ENCODE assay signal across 1 cellular context in the genomic region with DNA sequence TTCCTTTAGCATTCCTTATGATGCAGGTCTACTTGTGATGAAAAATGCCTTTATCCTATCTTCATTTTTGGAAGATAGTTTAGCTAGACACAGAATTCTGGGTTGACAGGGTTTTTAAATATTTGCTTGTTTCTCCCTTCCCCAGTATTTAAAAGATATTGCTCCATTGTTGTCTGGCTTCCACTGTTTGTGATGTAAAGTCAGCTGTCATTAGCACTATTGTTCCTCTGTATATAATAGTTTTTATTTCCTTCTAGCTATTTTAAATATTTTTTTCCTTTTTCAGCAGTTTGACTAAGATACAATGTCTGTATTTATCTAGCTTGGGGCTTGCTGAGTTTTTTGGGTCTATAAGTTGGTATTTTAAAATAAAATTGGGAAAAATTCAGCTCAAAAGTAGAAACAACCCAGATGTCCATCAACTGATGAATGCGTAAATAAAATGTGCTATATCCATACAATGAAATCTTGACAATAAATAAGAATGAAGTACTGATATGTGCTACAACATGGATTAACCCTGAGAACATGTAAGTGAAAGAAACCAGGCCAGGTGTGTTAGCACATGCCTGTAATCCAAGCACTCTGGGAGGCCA.
TF ChIP-seq lines count a peak whose summit lies in the region.

No MANE protein-coding gene starts in this region.

TF ChIP-seq in K562, 482 proteins besides CTCF, POLR2A, EP300 and RAD21 (continued from another document):
- TF ChIP-seq, protein P1, sequence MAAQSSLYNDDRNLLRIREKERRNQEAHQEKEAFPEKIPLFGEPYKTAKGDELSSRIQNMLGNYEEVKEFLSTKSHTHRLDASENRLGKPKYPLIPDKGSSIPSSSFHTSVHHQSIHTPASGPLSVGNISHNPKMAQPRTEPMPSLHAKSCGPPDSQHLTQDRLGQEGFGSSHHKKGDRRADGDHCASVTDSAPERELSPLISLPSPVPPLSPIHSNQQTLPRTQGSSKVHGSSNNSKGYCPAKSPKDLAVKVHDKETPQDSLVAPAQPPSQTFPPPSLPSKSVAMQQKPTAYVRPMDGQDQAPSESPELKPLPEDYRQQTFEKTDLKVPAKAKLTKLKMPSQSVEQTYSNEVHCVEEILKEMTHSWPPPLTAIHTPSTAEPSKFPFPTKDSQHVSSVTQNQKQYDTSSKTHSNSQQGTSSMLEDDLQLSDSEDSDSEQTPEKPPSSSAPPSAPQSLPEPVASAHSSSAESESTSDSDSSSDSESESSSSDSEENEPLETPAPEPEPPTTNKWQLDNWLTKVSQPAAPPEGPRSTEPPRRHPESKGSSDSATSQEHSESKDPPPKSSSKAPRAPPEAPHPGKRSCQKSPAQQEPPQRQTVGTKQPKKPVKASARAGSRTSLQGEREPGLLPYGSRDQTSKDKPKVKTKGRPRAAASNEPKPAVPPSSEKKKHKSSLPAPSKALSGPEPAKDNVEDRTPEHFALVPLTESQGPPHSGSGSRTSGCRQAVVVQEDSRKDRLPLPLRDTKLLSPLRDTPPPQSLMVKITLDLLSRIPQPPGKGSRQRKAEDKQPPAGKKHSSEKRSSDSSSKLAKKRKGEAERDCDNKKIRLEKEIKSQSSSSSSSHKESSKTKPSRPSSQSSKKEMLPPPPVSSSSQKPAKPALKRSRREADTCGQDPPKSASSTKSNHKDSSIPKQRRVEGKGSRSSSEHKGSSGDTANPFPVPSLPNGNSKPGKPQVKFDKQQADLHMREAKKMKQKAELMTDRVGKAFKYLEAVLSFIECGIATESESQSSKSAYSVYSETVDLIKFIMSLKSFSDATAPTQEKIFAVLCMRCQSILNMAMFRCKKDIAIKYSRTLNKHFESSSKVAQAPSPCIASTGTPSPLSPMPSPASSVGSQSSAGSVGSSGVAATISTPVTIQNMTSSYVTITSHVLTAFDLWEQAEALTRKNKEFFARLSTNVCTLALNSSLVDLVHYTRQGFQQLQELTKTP (IDR thresholded peaks at IDR 0.05; ENCODE audit: low read depth in 1 of 2, partially characterized antibody in 2 of 2), result no peak
- TF ChIP-seq ATF4 (CRISPR knock-in tag; IDR thresholded peaks at IDR 0.05) (no peak), CBFB (CRISPR knock-in tag; IDR thresholded peaks at IDR 0.05) (no peak), ATF1 (CRISPR knock-in tag; IDR thresholded peaks at IDR 0.05) (no peak), ATF1 (tag; IDR thresholded peaks at IDR 0.05) (no peak), SRSF7 (optimal IDR thresholded peaks at IDR 0.05; ENCODE audit: low read depth, low read length) (no peak), TRIM28 (IDR thresholded peaks at IDR 0.05) (peak; percentile 96), SP1 (CRISPR knock-in tag; IDR thresholded peaks at IDR 0.05) (no peak), ZNF518B (CRISPR knock-in tag; IDR thresholded peaks at IDR 0.05) (no peak), DPF2 (IDR thresholded peaks at IDR 0.05) (no peak), ZNF280A (IDR thresholded peaks at IDR 0.05; ENCODE audit: low read depth, partially characterized antibody) (peak; percentile 47), CEBPG (CRISPR knock-in tag; IDR thresholded peaks at IDR 0.05) (no peak), CEBPG (tag; conservative IDR thresholded peaks at IDR 0.05 in 1 of 2, IDR thresholded peaks at IDR 0.05 in 1 of 2) (no peak), IFI16 (CRISPR knock-in tag; IDR thresholded peaks at IDR 0.05) (no peak), ATF3 (IDR thresholded peaks at IDR 0.05) (no peak), ATF3 (CRISPR knock-in tag; conservative IDR thresholded peaks at IDR 0.05) (no peak), ZKSCAN1 (IDR thresholded peaks at IDR 0.05; ENCODE audit: low read depth, low read length) (no peak), MTA3 (IDR thresholded peaks at IDR 0.05; ENCODE audit: borderline replicate concordance) (no peak), PHTF2 (CRISPR knock-in tag; IDR thresholded peaks at IDR 0.05) (no peak), TRIM24 (IDR thresholded peaks at IDR 0.05) (peak in 1 of 2 experiments; percentile 66; a peak in 2 of 4 replicates), TCFL5 (CRISPR knock-in tag; conservative IDR thresholded peaks at IDR 0.05) (no peak), PTTG1 (tag; IDR thresholded peaks at IDR 0.05; ENCODE audit: low read depth) (no peak), MAFF (IDR thresholded peaks at IDR 0.05; ENCODE audit: low read length) (no peak)
- TF ChIP-seq, protein P2, sequence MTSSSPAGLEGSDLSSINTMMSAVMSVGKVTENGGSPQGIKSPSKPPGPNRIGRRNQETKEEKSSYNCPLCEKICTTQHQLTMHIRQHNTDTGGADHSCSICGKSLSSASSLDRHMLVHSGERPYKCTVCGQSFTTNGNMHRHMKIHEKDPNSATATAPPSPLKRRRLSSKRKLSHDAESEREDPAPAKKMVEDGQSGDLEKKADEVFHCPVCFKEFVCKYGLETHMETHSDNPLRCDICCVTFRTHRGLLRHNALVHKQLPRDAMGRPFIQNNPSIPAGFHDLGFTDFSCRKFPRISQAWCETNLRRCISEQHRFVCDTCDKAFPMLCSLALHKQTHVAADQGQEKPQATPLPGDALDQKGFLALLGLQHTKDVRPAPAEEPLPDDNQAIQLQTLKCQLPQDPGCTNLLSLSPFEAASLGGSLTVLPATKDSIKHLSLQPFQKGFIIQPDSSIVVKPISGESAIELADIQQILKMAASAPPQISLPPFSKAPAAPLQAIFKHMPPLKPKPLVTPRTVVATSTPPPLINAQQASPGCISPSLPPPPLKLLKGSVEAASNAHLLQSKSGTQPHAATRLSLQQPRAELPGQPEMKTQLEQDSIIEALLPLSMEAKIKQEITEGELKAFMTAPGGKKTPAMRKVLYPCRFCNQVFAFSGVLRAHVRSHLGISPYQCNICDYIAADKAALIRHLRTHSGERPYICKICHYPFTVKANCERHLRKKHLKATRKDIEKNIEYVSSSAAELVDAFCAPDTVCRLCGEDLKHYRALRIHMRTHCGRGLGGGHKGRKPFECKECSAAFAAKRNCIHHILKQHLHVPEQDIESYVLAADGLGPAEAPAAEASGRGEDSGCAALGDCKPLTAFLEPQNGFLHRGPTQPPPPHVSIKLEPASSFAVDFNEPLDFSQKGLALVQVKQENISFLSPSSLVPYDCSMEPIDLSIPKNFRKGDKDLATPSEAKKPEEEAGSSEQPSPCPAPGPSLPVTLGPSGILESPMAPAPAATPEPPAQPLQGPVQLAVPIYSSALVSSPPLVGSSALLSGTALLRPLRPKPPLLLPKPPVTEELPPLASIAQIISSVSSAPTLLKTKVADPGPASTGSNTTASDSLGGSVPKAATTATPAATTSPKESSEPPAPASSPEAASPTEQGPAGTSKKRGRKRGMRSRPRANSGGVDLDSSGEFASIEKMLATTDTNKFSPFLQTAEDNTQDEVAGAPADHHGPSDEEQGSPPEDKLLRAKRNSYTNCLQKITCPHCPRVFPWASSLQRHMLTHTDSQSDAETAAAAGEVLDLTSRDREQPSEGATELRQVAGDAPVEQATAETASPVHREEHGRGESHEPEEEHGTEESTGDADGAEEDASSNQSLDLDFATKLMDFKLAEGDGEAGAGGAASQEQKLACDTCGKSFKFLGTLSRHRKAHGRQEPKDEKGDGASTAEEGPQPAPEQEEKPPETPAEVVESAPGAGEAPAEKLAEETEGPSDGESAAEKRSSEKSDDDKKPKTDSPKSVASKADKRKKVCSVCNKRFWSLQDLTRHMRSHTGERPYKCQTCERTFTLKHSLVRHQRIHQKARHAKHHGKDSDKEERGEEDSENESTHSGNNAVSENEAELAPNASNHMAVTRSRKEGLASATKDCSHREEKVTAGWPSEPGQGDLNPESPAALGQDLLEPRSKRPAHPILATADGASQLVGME (CRISPR knock-in tag; IDR thresholded peaks at IDR 0.05), result no peak
